22 cellular contexts compared by ENCODE assay signal in genomic region chr4:153113838-153114105, GRCh38.
"Had no signal": no experiment of that assay in that cellular context is flagged by ENCODE, and none has a peak within 500 bp of the region (broad histone marks: within the 10 kb centered on the region; RNA-seq: fewer than 3 reads in every experiment).

No MANE protein-coding gene starts in this region.

- H3K4me3 ChIP-seq: coronary artery, left ventricle myocardium inferior, suprapubic skin had no signal

- H3K27ac Mint-ChIP-seq: activated naive CD8-positive, alpha-beta T cell treated with anti-CD3 and anti-CD28 coated beads, Interleukin-2, amount 10 ng/mL, durations not matched to agents 7 days and 5 days; memory B cell; natural killer cell treated with Interleukin-12 subunit alpha and Interleukin-12 subunit beta and Interleukin-15 and Interleukin-18, amount 100 ng/mL, for 72 hours; progenitor cell of endocrine pancreas; stimulated activated naive CD8-positive, alpha-beta T cell treated with anti-CD3 and anti-CD28 coated beads, Interleukin-15, Interleukin-2, amounts not matched to agents 100 ng/mL and 50 ng/mL, for 24 hours; WTC11 had no signal

- H3K9ac ChIP-seq: SK-N-SH had no signal

- ATAC-seq: activated T-cell treated with anti-CD3 and anti-CD28 coated beads, Interleukin-2, amount 50 U/mL, for 4 hours; foreskin keratinocyte; right cardiac atrium; WTC11 had no signal

- H3K4me1 Mint-ChIP-seq: WTC11 had no signal

- H3K27me3 Mint-ChIP-seq: central memory CD8-positive, alpha-beta T cell; memory B cell; progenitor cell of endocrine pancreas; stimulated activated naive CD8-positive, alpha-beta T cell treated with anti-CD3 and anti-CD28 coated beads, Interleukin-15, Interleukin-2, amounts not matched to agents 100 ng/mL and 50 ng/mL, for 24 hours had no signal

- H3K27me3 ChIP-seq: brain microvascular endothelial cell, suprapubic skin had no signal

- H3K4me2 ChIP-seq: SK-N-SH had no signal

- DNase-seq: activated CD4-positive, alpha-beta T cell treated with anti-CD3 and anti-CD28 coated beads, Interleukin-2, amount 50 U/mL, for 1 hour; activated effector memory CD4-positive, alpha-beta T cell treated with anti-CD3 and anti-CD28 coated beads, Interleukin-2, amount 50 U/mL, for 16 hours; activated naive CD8-positive, alpha-beta T cell treated with anti-CD3 and anti-CD28 coated beads, Interleukin-2, amount 10 ng/mL, durations not matched to agents 7 days and 5 days; activated T-cell treated with anti-CD3 and anti-CD28 coated beads, Interleukin-2, amount 50 U/mL, for 4 hours; effector CD8-positive, alpha-beta T cell; foreskin keratinocyte; glutamatergic neuron; hypothalamus; left ventricle myocardium inferior; right cardiac atrium; SK-N-SH; small intestine; T1000 had no signal

- H3K36me3 ChIP-seq: brain microvascular endothelial cell, left ventricle myocardium inferior, suprapubic skin had no signal

- H3K9me3 ChIP-seq: left ventricle myocardium inferior, SK-N-SH, suprapubic skin had no signal

- H3K27ac ChIP-seq: brain microvascular endothelial cell, coronary artery, left ventricle myocardium inferior, suprapubic skin had no signal

- H3K4me3 Mint-ChIP-seq: activated naive CD8-positive, alpha-beta T cell treated with anti-CD3 and anti-CD28 coated beads, Interleukin-2, amount 10 ng/mL, durations not matched to agents 7 days and 5 days; activated T-cell treated with anti-CD3 and anti-CD28 coated beads, Interleukin-2, amount 50 U/mL, for 4 hours; central memory CD8-positive, alpha-beta T cell; memory B cell; natural killer cell treated with Interleukin-12 subunit alpha and Interleukin-12 subunit beta and Interleukin-15 and Interleukin-18, amount 100 ng/mL, for 72 hours; stimulated activated naive CD8-positive, alpha-beta T cell treated with anti-CD3 and anti-CD28 coated beads, Interleukin-15, Interleukin-2, amounts not matched to agents 100 ng/mL and 50 ng/mL, for 24 hours; WTC11 had no signal

- H3K9me3 Mint-ChIP-seq: activated naive CD8-positive, alpha-beta T cell treated with anti-CD3 and anti-CD28 coated beads, Interleukin-2, amount 10 ng/mL, durations not matched to agents 7 days and 5 days; activated T-cell treated with anti-CD3 and anti-CD28 coated beads, Interleukin-2, amount 50 U/mL, for 4 hours; central memory CD8-positive, alpha-beta T cell; natural killer cell treated with Interleukin-12 subunit alpha and Interleukin-12 subunit beta and Interleukin-15 and Interleukin-18, amount 100 ng/mL, for 72 hours; stimulated activated naive CD8-positive, alpha-beta T cell treated with anti-CD3 and anti-CD28 coated beads, Interleukin-15, Interleukin-2, amounts not matched to agents 100 ng/mL and 50 ng/mL, for 24 hours; WTC11 had no signal

- H3K36me3 Mint-ChIP-seq: activated naive CD8-positive, alpha-beta T cell treated with anti-CD3 and anti-CD28 coated beads, Interleukin-2, amount 10 ng/mL, durations not matched to agents 7 days and 5 days; natural killer cell treated with Interleukin-12 subunit alpha and Interleukin-12 subunit beta and Interleukin-15 and Interleukin-18, amount 100 ng/mL, for 72 hours; WTC11 had no signal
